ENCODE assay signal across 10 cellular contexts in the genomic region with DNA sequence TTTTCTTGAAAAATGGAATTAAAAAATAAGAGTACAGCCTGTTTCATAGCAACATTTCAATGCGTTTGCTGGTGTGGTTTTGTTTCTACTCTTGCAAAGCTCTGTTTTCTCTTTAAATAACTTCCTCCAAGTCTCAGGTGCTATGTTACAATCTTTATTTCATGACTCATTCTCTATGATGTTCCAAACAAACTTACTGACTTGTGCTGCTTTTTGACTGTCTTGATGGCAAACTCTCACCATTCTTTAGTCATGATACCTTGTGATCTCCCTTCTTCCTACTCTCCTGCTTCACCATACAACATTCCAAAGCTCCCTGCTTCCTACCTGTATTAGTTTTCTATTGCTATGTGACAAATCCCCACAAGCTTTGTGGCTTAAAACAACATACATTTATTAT.
"Had no signal": no experiment of that assay in that cellular context is flagged by ENCODE, and none has a peak within 500 bp of the region (broad histone marks: within the 10 kb centered on the region; RNA-seq: fewer than 3 reads in every experiment).

No MANE protein-coding gene starts in this region.

- H3K4me3 ChIP-seq: esophagus muscularis mucosa, sigmoid colon, thoracic aorta had no signal

- H3K27ac ChIP-seq: esophagus muscularis mucosa, sigmoid colon, thoracic aorta had no signal

- H3K27me3 ChIP-seq: sigmoid colon had no signal

- H3K4me1 ChIP-seq: esophagus muscularis mucosa, sigmoid colon had no signal

- H3K36me3 ChIP-seq: esophagus muscularis mucosa, sigmoid colon, thoracic aorta had no signal

- DNase-seq: activated CD4-positive, alpha-beta T cell treated with anti-CD3 and anti-CD28 coated beads, Interleukin-2, amount 50 U/mL, for 4 hours; activated naive CD8-positive, alpha-beta T cell treated with anti-CD3 and anti-CD28 coated beads, Interleukin-2, amount 10 ng/mL, durations not matched to agents 7 days and 5 days; activated T-cell treated with anti-CD3 and anti-CD28 coated beads, Interleukin-2, amount 50 U/mL, for 48 hours; aorta; foreskin melanocyte; head of caudate nucleus; sigmoid colon; stimulated activated CD4-positive, alpha-beta T cell treated with anti-CD3 and anti-CD28 coated beads, Interleukin-4, amount 100 ng/mL, for 1 hour had no signal
